Comparison of ENCODE assay signal across 19 cellular contexts in the genomic region with DNA sequence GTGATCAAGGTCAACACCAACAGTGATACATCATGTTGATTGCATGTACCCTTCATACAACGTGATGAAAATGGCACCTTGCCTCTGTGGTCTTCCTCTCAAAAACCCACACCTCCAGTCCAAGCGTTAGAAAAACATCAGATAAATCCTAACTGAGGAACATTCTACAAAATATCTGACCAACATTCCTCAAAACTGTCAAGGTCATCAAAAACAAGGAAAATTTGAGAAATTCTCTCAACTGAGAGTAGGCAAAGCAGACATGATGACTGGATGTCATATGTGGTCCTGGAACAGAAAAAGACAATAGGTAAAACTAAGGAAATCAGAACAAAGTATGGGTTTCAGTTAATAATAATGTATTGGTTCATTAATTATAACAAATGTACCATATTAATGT.
A peak's percentile ranks its signal among the peaks of the same experiment; 100 is the strongest.
DNase-seq lines count a peak whose midpoint lies in the region; ATAC-seq, FAIRE-seq and TF ChIP-seq lines count a peak whose summit lies in the region.
"Had no signal": no experiment of that assay in that cellular context is flagged by ENCODE, and none has a peak within 500 bp of the region (broad histone marks: within the 10 kb centered on the region; RNA-seq: fewer than 3 reads in every experiment).

No MANE protein-coding gene starts in this region.

- BruUV-seq in IMR-90 (replicated peaks; lab: Mats Ljungman, UMichigan), result no TSS peak

- no peak overlapping the region for H3K27ac ChIP-seq in IMR-90 (ENCODE audit: insufficient read depth, low read length)
- peak overlapping the region; percentile 40 for H3K27ac ChIP-seq in SU-DHL-6 (ENCODE audit: low read depth, low read length)
- H3K27ac ChIP-seq: HL-60 had no signal

- peaks cover 7% of the 10 kb centered on the region for H3K4me1 Mint-ChIP-seq in chondrocyte (ENCODE audit: low read depth)

- TF ChIP-seq RAD21 in IMR-90 (IDR thresholded peaks at IDR 0.05; ENCODE audit: low read length), result no peak

- ATAC-seq in IMR-90 (ENCODE audit: low read depth), result no peak
- ATAC-seq: HCT116 had no signal

- intact Hi-C loops in IMR-90 (cut with micrococcal nuclease), result loop anchor here (10.0 kb wide), 2 partner anchors 1008 to 1238 kb away; no protein-coding TSS in a partner anchor

- H3K18ac ChIP-seq in IMR-90 (ENCODE audit: low read depth, low read length), result no peak overlapping the region

- TF ChIP-seq POLR2A in GM12891 (IDR thresholded peaks at IDR 0.05; ENCODE audit: low read depth, low read length) (no peak), IMR-90 (IDR thresholded peaks at IDR 0.05; ENCODE audit: low read depth, low read length) (no peak)

- H3K9me3 Mint-ChIP-seq in chondrocyte (ENCODE audit: low read depth), result no peaks in the 10 kb centered on the region
- H3K9me3 Mint-ChIP-seq: CD4-positive, CD25-positive, alpha-beta regulatory T cell; CD8-positive, alpha-beta memory T cell; HFFc6 had no signal

- H3K4me3 ChIP-seq in IMR-90 (ENCODE audit: insufficient read depth, low read depth, low read length), result no peak overlapping the region
- H3K4me3 ChIP-seq in SU-DHL-6 (ENCODE audit: insufficient read depth, low read length, poor library complexity, severe bottlenecking), result no peak overlapping the region

- H2AFZ ChIP-seq in IMR-90 (replicated peaks; ENCODE audit: low read length, poor library complexity) (no peak overlapping the region), SU-DHL-6 (ENCODE audit: low read depth, low read length, severe bottlenecking) (no peak overlapping the region)

- H3K36me3 ChIP-seq in IMR-90 (ENCODE audit: control insufficient read depth, insufficient read depth, low read length) (no peaks in the 10 kb centered on the region), SU-DHL-6 (ENCODE audit: low read length) (no peaks in the 10 kb centered on the region)
- H3K36me3 ChIP-seq: BE2C had no signal

- FAIRE-seq in GM12891 (lab: Jason Lieb, UNC), result peak; percentile 33
- FAIRE-seq: G401.6 had no signal

- peaks cover 7% of the 10 kb centered on the region; the same call in 1 of the 2 replicates for H3K9me1 ChIP-seq in IMR-90 (ENCODE audit: insufficient read depth, low read length)

- no peak overlapping the region for H4K91ac ChIP-seq in IMR-90 (ENCODE audit: insufficient read depth, low read depth, low read length)

- dilution Hi-C loops in IMR-90 (cut with HindIII; ENCODE audit: low sequenced_read_pairs, unreplicated experiment), result no loop called here

- H3K4ac ChIP-seq in IMR-90 (ENCODE audit: low read depth, low read length), result no peak overlapping the region

- H2AK5ac ChIP-seq in IMR-90 (ENCODE audit: low read depth, low read length), result 0 out of 2 replicates have a peak overlapping the region, but pooled peaks have one; percentile 1

- 100% methylated on average over 1 of the region's 2 CpGs; no CpG with 5 or more reads in 1 of the 2 experiments for WGBS in IMR-90 (ENCODE audit: extremely low coverage in 2 of 2, insufficient read length in 1 of 2), 2 experiments

- H2BK120ac ChIP-seq in IMR-90 (ENCODE audit: low read depth, low read length), result no peak overlapping the region

- no peak overlapping the region for H4K5ac ChIP-seq in IMR-90 (ENCODE audit: low read depth, low read length)

- CTCF ChIA-PET in IMR-90 (lab: Yijun Ruan, JAX), result interaction anchor here (0.7 kb wide), 2 partner anchors 20 to 205 kb away, joined by 3 to 6 read pairs; no protein-coding TSS in a partner anchor

- no peaks in the 10 kb centered on the region for H3K27me3 ChIP-seq in IMR-90 (ENCODE audit: control insufficient read depth, insufficient read depth, low read length)
- no peaks in the 10 kb centered on the region for H3K27me3 ChIP-seq in SU-DHL-6 (ENCODE audit: low read length)

- no peaks in the 10 kb centered on the region for H3K9me2 ChIP-seq in SU-DHL-6 (replicated peaks; ENCODE audit: insufficient read depth, low read length)

- no peak overlapping the region for H3K27ac Mint-ChIP-seq in chondrocyte (ENCODE audit: unreplicated experiment)
- H3K27ac Mint-ChIP-seq: HFFc6 had no signal

- H3K79me1 ChIP-seq in IMR-90 (ENCODE audit: low read depth in 1 of 2, low read length in 2 of 2), result no peaks in the 10 kb centered on the region

- DNase-seq in GM12891 (ENCODE audit: insufficient read length, low spot score) (no peak), IMR-90 (no peak), chondrocyte (ENCODE audit: low spot score) (no peak), OCI-M2 (lab: John Stamatoyannopoulos, UW; ENCODE audit: unreplicated experiment) (no peak)
- DNase-seq in activated CD4-positive, CD25-positive, alpha-beta regulatory T cell (lab: John Stamatoyannopoulos, UW), result no peak
- DNase-seq: ACHN; BE2C; C1 segment of cervical spinal cord; CD4-positive, CD25-positive, alpha-beta regulatory T cell; CD8-positive, alpha-beta memory T cell; COR-L47; DMS 273 treated with DMSO at 0.1 percent for 48 hours; GOT3; H7; HFFc6 had no signal

- TF ChIP-seq CTCF in IMR-90 (conservative IDR thresholded peaks at IDR 0.05; ENCODE audit: low read depth, low read length), result no peak
- no peak for TF ChIP-seq CTCF in SU-DHL-6 (IDR thresholded peaks at IDR 0.05; ENCODE audit: insufficient read depth, low read length, poor library complexity, severe bottlenecking)
- no peak for TF ChIP-seq CTCF in chondrocyte (IDR thresholded peaks at IDR 0.05)

- no peak overlapping the region for H3K4me3 Mint-ChIP-seq in chondrocyte (ENCODE audit: unreplicated experiment)
- H3K4me3 Mint-ChIP-seq: CD4-positive, CD25-positive, alpha-beta regulatory T cell; CD8-positive, alpha-beta memory T cell; HFFc6 had no signal

- no peak overlapping the region; the same call in 1 of the 2 replicates for H2BK20ac ChIP-seq in IMR-90 (ENCODE audit: low read depth, low read length)

- H3K4me2 ChIP-seq in IMR-90 (ENCODE audit: low read depth, low read length) (no peak overlapping the region), SU-DHL-6 (ENCODE audit: low read depth, low read length, poor library complexity, severe bottlenecking) (peak overlapping the region; percentile 56)

- peaks cover 29% of the 10 kb centered on the region for H3F3A ChIP-seq in SU-DHL-6 (ENCODE audit: insufficient read depth)

- H3K23ac ChIP-seq in IMR-90 (ENCODE audit: low read depth, low read length), result no peak overlapping the region

- H3K9ac ChIP-seq in IMR-90 (ENCODE audit: low read depth, low read length) (no peak overlapping the region), SU-DHL-6 (ENCODE audit: low read length) (peak overlapping the region; percentile 35; the same call in 1 of the 2 replicates)

- in situ Hi-C loops in IMR-90 (cut with MboI; ENCODE audit: low sequenced_read_pairs), result loop anchor here (25.0 kb wide), 2 partner anchors 981 to 1231 kb away; no protein-coding TSS in a partner anchor

- H3K56ac ChIP-seq in IMR-90 (ENCODE audit: extremely low read depth, insufficient read depth, low read length), result no peak overlapping the region

- H2BK15ac ChIP-seq in IMR-90 (ENCODE audit: low read depth, low read length), result 0 out of 3 replicates have a peak overlapping the region, but pooled peaks have one; percentile 1

- no peak overlapping the region for H2BK5ac ChIP-seq in IMR-90 (ENCODE audit: low read depth, low read length, poor library complexity, severe bottlenecking)

- H4K8ac ChIP-seq in IMR-90 (ENCODE audit: low read depth in 2 of 2, low read length in 2 of 2), result no peak overlapping the region

- peaks cover 25% of the 10 kb centered on the region for H3K27me3 Mint-ChIP-seq in chondrocyte (ENCODE audit: low read depth)

- H2AK9ac ChIP-seq in IMR-90 (replicated peaks; ENCODE audit: low read depth, low read length, poor library complexity), result no peak overlapping the region

- H3K9me3 ChIP-seq in IMR-90 (ENCODE audit: control insufficient read depth, insufficient read depth, low read length) (no peaks in the 10 kb centered on the region), SU-DHL-6 (ENCODE audit: insufficient read depth, low read length) (no peaks in the 10 kb centered on the region)
- H3K9me3 ChIP-seq: BE2C had no signal

- peaks cover 10% of the 10 kb centered on the region for H3K4me1 ChIP-seq in IMR-90 (ENCODE audit: control insufficient read depth, insufficient read depth, low read length)
- H3K4me1 ChIP-seq: BE2C had no signal

- no peaks in the 10 kb centered on the region for H4K20me1 ChIP-seq in IMR-90 (ENCODE audit: insufficient read depth, low read length)
- no peaks in the 10 kb centered on the region for H4K20me1 ChIP-seq in SU-DHL-6 (ENCODE audit: low read depth, low read length)

- H3K79me2 ChIP-seq in SU-DHL-6 (ENCODE audit: insufficient read depth, low read length), result no peaks in the 10 kb centered on the region

- H3K36me3 Mint-ChIP-seq in chondrocyte (ENCODE audit: low read depth), result no peaks in the 10 kb centered on the region
- H3K36me3 Mint-ChIP-seq: CD4-positive, CD25-positive, alpha-beta regulatory T cell; CD8-positive, alpha-beta memory T cell had no signal

- POLR2A ChIA-PET in IMR-90 (lab: Charles Lee; ENCODE audit: unreplicated experiment), result no interaction called here

- H3K14ac ChIP-seq in IMR-90 (replicated peaks; ENCODE audit: low read depth, low read length), result no peak overlapping the region

TF ChIP-seq in GM12891, 5 proteins besides CTCF, POLR2A, EP300 and RAD21:
- TF ChIP-seq POU2F2 (IDR thresholded peaks at IDR 0.05; ENCODE audit: low read depth, low read length) (no peak), SPI1 (IDR thresholded peaks at IDR 0.05; ENCODE audit: low read depth, low read length) (no peak), PAX5 (IDR thresholded peaks at IDR 0.05; ENCODE audit: insufficient read depth, low read length, severe bottlenecking) (no peak), POLR2AphosphoS5 (IDR thresholded peaks at IDR 0.05; ENCODE audit: low read depth, low read length) (no peak), TAF1 (IDR thresholded peaks at IDR 0.05; ENCODE audit: low read depth, low read length) (no peak)

TF ChIP-seq in IMR-90, 13 proteins besides CTCF, POLR2A, EP300 and RAD21:
- TF ChIP-seq, protein P1, sequence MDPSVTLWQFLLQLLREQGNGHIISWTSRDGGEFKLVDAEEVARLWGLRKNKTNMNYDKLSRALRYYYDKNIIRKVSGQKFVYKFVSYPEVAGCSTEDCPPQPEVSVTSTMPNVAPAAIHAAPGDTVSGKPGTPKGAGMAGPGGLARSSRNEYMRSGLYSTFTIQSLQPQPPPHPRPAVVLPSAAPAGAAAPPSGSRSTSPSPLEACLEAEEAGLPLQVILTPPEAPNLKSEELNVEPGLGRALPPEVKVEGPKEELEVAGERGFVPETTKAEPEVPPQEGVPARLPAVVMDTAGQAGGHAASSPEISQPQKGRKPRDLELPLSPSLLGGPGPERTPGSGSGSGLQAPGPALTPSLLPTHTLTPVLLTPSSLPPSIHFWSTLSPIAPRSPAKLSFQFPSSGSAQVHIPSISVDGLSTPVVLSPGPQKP (IDR thresholded peaks at IDR 0.05; ENCODE audit: borderline replicate concordance, low read depth, low read length), result no peak
- TF ChIP-seq FOS (IDR thresholded peaks at IDR 0.05; ENCODE audit: low read depth, low read length) (no peak), MAFK (IDR thresholded peaks at IDR 0.05; ENCODE audit: low read depth, low read length) (peak; percentile 82), BHLHE40 (IDR thresholded peaks at IDR 0.05; ENCODE audit: low read depth, low read length) (no peak)
